9 cellular contexts compared by ENCODE assay signal in the genomic region with DNA sequence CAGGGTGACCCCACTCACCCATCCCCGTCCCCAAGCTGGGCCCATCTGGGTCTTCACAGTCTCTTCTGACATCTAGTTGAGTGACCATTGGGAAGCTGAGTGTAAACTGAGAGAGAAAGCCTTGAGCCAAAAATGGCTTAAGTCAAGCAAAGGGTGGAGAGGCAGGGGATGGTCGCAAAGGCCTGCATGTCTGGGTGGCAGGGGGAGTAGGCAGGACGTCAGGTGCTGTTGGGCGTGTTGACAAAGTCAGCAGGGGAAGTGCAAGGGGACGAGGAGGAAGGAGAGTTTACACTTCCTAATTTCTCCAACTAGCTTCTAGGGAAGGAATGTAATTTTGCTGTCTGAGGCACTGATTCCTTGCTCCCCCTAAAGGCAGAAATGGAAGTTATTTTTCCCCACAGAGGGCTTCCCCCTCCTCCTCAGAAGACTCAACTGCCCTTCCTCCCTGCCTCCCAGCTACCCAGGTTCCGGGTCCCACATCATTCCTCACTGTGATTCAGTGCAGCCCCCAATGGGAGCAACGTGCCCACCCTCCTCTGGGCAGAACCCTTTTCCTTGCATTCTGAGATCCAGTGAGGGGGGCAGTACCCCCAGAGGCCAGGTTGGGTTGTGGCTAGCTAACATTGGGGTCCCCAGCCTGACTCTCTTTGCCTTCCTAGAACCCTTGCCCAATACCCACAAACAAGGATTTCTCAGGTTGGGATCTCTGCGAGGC. TPM values are rescaled to one million over a fixed set of nuclear protein-coding genes. Genes with fewer than 3 reads are reported as not detected.
DNase-seq lines count a peak whose midpoint lies in the region; ATAC-seq and TF ChIP-seq lines count a peak whose summit lies in the region.
"Had no signal": no experiment of that assay in that cellular context is flagged by ENCODE, and none has a peak within 500 bp of the region (broad histone marks: within the 10 kb centered on the region; RNA-seq: fewer than 3 reads in every experiment).

No MANE protein-coding gene starts in this region.

- intact Hi-C loops in prostate gland (cut with DNase I), result no loop called here

- no peak overlapping the region for H3K4me3 ChIP-seq in DOHH2 (ENCODE audit: low read length)
- H3K4me3 ChIP-seq in coronary artery, result peak overlapping the region; percentile 64
- no peak overlapping the region for H3K4me3 ChIP-seq in neural cell (ENCODE audit: low read length)
- H3K4me3 ChIP-seq in prostate gland, result no peak overlapping the region

- no peak for TF ChIP-seq POLR2A in prostate gland (IDR thresholded peaks at IDR 0.05)

- TF ChIP-seq EP300 in neural cell (conservative IDR thresholded peaks at IDR 0.05; ENCODE audit: poor library complexity, severe bottlenecking), result no peak

- H3K9me3 ChIP-seq in DOHH2 (ENCODE audit: control insufficient read depth, insufficient read depth, low read length) (no peaks in the 10 kb centered on the region), neural cell (ENCODE audit: low read length) (no peaks in the 10 kb centered on the region), prostate gland (no peaks in the 10 kb centered on the region)

- no peak for TF ChIP-seq RAD21 in neural cell (conservative IDR thresholded peaks at IDR 0.05)

- no peak for ATAC-seq in HG03521 (IDR thresholded peaks at IDR 0.05; ENCODE audit: unreplicated experiment)

- TF ChIP-seq CTCF in DOHH2 (IDR thresholded peaks at IDR 0.05; ENCODE audit: low read depth, low read length, poor library complexity, severe bottlenecking), result peak; percentile 46
- TF ChIP-seq CTCF in coronary artery (IDR thresholded peaks at IDR 0.05), result peak; percentile 20
- peak; percentile 39 for TF ChIP-seq CTCF in neural cell (IDR thresholded peaks at IDR 0.05; ENCODE audit: poor library complexity, severe bottlenecking)
- TF ChIP-seq CTCF in prostate gland (IDR thresholded peaks at IDR 0.05), result peak in 2 of 4 experiments; percentile 11 to 27

- no peak overlapping the region for H3K27ac ChIP-seq in DOHH2 (ENCODE audit: low read depth, low read length)
- H3K27ac ChIP-seq in coronary artery, result no peak overlapping the region
- H3K27ac ChIP-seq in neural cell (ENCODE audit: low read length), result no peak overlapping the region
- H3K27ac ChIP-seq in prostate gland, result no peak overlapping the region

- no peaks in the 10 kb centered on the region for H3F3A ChIP-seq in DOHH2 (ENCODE audit: control insufficient read depth, insufficient read depth)
- no peaks in the 10 kb centered on the region for H3F3A ChIP-seq in neural cell (ENCODE audit: insufficient read depth, low read length, poor library complexity, severe bottlenecking)

- H3K79me2 ChIP-seq in DOHH2 (ENCODE audit: control insufficient read depth, low read length) (no peaks in the 10 kb centered on the region), neural cell (replicated peaks; ENCODE audit: insufficient read depth, low read length) (no peaks in the 10 kb centered on the region)

- no peaks in the 10 kb centered on the region for H3K4me1 ChIP-seq in DOHH2 (ENCODE audit: control insufficient read depth, low read length)
- peaks cover 6% of the 10 kb centered on the region for H3K4me1 ChIP-seq in prostate gland (replicated peaks)

- no peak overlapping the region for H3K9ac ChIP-seq in neural cell (ENCODE audit: low read length)

- H3K36me3 ChIP-seq in DOHH2 (ENCODE audit: control insufficient read depth, low read length), result no peaks in the 10 kb centered on the region
- no peaks in the 10 kb centered on the region for H3K36me3 ChIP-seq in neural cell (ENCODE audit: insufficient read depth, low read length)
- H3K36me3 ChIP-seq in prostate gland, result no peaks in the 10 kb centered on the region

- peak; percentile 45 for DNase-seq in MV-4-11 (lab: John Stamatoyannopoulos, UW)
- DNase-seq in coronary artery (ENCODE audit: low spot score), result peak; percentile 57
- DNase-seq in prostate gland (ENCODE audit: low spot score), result no peak
- no peak for DNase-seq in NCI-H187 (lab: John Stamatoyannopoulos, UW)
- DNase-seq in cortex of kidney (lab: John Stamatoyannopoulos, UW), result no peak

- WGBS in prostate gland, result 32% methylated on average over 8 of the region's 8 CpGs

- no peaks in the 10 kb centered on the region for H4K20me1 ChIP-seq in DOHH2 (ENCODE audit: control insufficient read depth, insufficient read depth, low read depth, low read length)
- no peaks in the 10 kb centered on the region for H4K20me1 ChIP-seq in neural cell (ENCODE audit: insufficient read depth)

- peaks cover 8% of the 10 kb centered on the region for H3K27me3 ChIP-seq in DOHH2 (ENCODE audit: control insufficient read depth, low read length)
- H3K27me3 ChIP-seq in neural cell (ENCODE audit: insufficient read depth, low read depth, low read length), result peaks cover 31% of the 10 kb centered on the region
- H3K27me3 ChIP-seq in prostate gland (replicated peaks; ENCODE audit: insufficient read depth), result peaks cover 14% of the 10 kb centered on the region

- H3K9me2 ChIP-seq in DOHH2 (replicated peaks; ENCODE audit: control insufficient read depth, low read length) (no peaks in the 10 kb centered on the region), neural cell (ENCODE audit: insufficient read depth, low read length) (no peaks in the 10 kb centered on the region)

- no peak overlapping the region for H2AFZ ChIP-seq in neural cell (ENCODE audit: low read depth, low read length)

- H3K4me2 ChIP-seq in DOHH2 (ENCODE audit: low read length) (no peak overlapping the region), neural cell (ENCODE audit: low read length) (no peak overlapping the region)

TF ChIP-seq in neural cell, 6 proteins besides CTCF, POLR2A, EP300 and RAD21:
- no peak for TF ChIP-seq EZH2 (IDR thresholded peaks at IDR 0.05; ENCODE audit: borderline replicate concordance, insufficient read depth, low read length, poor library complexity, severe bottlenecking)
- no peak for TF ChIP-seq TAF1 (IDR thresholded peaks at IDR 0.05; ENCODE audit: low read depth)
- no peak for TF ChIP-seq MXI1 (conservative IDR thresholded peaks at IDR 0.05; ENCODE audit: poor library complexity, severe bottlenecking)
- no peak for TF ChIP-seq SMC3 (conservative IDR thresholded peaks at IDR 0.05; ENCODE audit: poor library complexity)
- TF ChIP-seq REST (IDR thresholded peaks at IDR 0.05; ENCODE audit: borderline replicate concordance), result no peak
TF ChIP-seq in neural cell: peak in this region for 0.

RNA-seq across cellular contexts. Expression of gene ADORA1, which starts 1.2 kb away (rescaled TPM):
- 7.2 and 18.0 TPM in 2 replicates for polyA plus RNA-seq in neural cell
- 10.0 and 18.3 TPM in 2 replicates for polyA minus RNA-seq in neural cell
- 10 to 100 TPM in 1 of 2 donors, under 1 TPM in 1; 0.27 to 47.3 TPM for total RNA-seq in prostate gland
- total RNA-seq: mononuclear cell had no signal

RNA-seq across cellular contexts. Expression of gene MYOG, which starts 40.5 kb away (rescaled TPM):
- not detected in 2 replicates for polyA plus RNA-seq in neural cell
- polyA minus RNA-seq in neural cell, result not detected in 2 replicates
- total RNA-seq in prostate gland, result 1 to 10 TPM in 1 of 2 donors, not detected in 1; 4.4 TPM
- total RNA-seq: mononuclear cell had no signal

RNA-seq across cellular contexts. Expression of gene MYBPH, which starts 49.3 kb away (rescaled TPM):
- polyA plus RNA-seq in neural cell, result not detected in 2 replicates
- not detected in 2 replicates for polyA minus RNA-seq in neural cell
- total RNA-seq in prostate gland, result 1 to 10 TPM in 1 of 2 donors, not detected in 1; 7.7 TPM
- total RNA-seq: mononuclear cell had no signal

Comparison
In these comparisons a context has a peak if more than half of its experiments do, and no peak if none do; other contexts are left out.
1. DNase-seq: peak in MV-4-11 (single experiment) and coronary artery (single experiment); none in prostate gland (single experiment), NCI-H187 (0 of 2) and cortex of kidney (single experiment).